8 cellular contexts compared by ENCODE assay signal in the genomic region with DNA sequence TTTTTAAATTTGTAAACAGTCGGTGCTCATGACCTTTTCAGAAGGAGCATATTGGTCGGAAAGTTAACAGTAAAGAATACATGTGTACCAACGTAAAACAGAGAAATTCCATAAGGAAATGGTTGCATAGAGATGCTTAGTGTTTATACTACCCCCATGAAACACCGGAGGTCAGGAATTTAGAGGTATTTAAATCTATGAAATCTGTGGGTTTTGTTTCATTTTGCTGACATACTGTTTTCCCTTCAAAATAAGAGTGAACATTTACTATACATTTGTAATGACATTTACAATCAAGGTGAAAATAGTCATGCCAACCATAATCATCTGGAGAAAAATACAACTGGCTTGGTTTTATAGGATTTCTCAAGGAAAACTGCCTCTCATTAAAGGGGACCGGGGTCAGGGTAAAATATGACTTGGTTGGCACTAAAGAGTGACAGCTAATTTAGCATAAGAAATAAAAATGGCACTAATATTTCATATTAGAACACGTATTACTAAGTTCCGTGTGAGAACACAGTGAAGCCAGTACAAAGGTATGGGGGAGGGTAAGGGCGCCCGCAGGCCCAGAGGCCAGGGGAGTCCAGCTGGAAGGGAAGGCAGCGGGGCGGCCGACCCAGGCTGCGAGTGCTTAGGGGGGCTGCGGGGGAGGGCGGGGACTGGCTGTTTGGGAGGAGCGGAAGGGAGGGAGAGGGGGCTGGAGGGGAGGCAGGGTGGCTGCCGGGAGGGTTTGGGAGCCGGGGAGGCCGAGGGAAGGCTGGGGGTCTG. TPM values are rescaled to one million over a fixed set of nuclear protein-coding genes. Genes with fewer than 3 reads are reported as not detected.
DNase-seq lines count a peak whose midpoint lies in the region; ATAC-seq and TF ChIP-seq lines count a peak whose summit lies in the region.

No MANE protein-coding gene starts in this region.

- H3K23ac ChIP-seq in H9 (ENCODE audit: insufficient read length, low read depth, low read length): no peak overlapping the region

- peak overlapping the region; percentile 99; a peak in 6 of 7 replicates for H3K27ac Mint-ChIP-seq in H9

- H2BK12ac ChIP-seq in H9 (ENCODE audit: insufficient read length, low read depth, low read length): no peak overlapping the region

- H3K27me3 Mint-ChIP-seq in H9 (ENCODE audit: low read depth): no peaks in the 10 kb centered on the region; the same call in 1 of the 2 replicates

- no peak overlapping the region for H2BK5ac ChIP-seq in H9 (ENCODE audit: insufficient read length, low read length)

- no peak overlapping the region for H4K8ac ChIP-seq in H9 (replicated peaks; ENCODE audit: insufficient read length, low read depth, low read length)

- no CpG with 5 or more reads among the region's 19 CpGs for WGBS in H9 (ENCODE audit: extremely low coverage, insufficient read length, low lambda C conversion rate)
- WGBS in esophagus muscularis mucosa: 6% methylated on average over 19 of the region's 19 CpGs
- WGBS in aorta, 2 donors: 6 to 8% methylated on average over 19 of the region's 19 CpGs

- H3K9ac ChIP-seq in H9 (ENCODE audit: extremely low read depth, insufficient read length, low read length) (peak overlapping the region; percentile 83), mucosa of stomach (ENCODE audit: low read length) (peak overlapping the region; percentile 84)

- H3K4me1 ChIP-seq in H9 (ENCODE audit: insufficient read depth, low read length) (no peaks in the 10 kb centered on the region; the same call in 1 of the 2 replicates), esophagus muscularis mucosa (peaks cover 48 to 72% (median 62%) of the 10 kb centered on the region in 4 donors), mucosa of stomach (ENCODE audit: control insufficient read depth, insufficient read depth, low read length) (no peaks in the 10 kb centered on the region), aorta (ENCODE audit: control insufficient read depth in 1 of 2, insufficient read depth in 2 of 2, low read length in 2 of 2) (no peaks in the 10 kb centered on the region)

- H3K56ac ChIP-seq in H9 (ENCODE audit: insufficient read length, low read depth, low read length): no peak overlapping the region

- H2AK5ac ChIP-seq in H9 (ENCODE audit: insufficient read length, low read length): no peak overlapping the region

- H3K9me3 ChIP-seq in H9 (ENCODE audit: control insufficient read depth, low read depth, low read length) (no peaks in the 10 kb centered on the region), esophagus muscularis mucosa (no peaks in the 10 kb centered on the region), mucosa of stomach (ENCODE audit: control insufficient read depth, low read length) (no peaks in the 10 kb centered on the region), aorta (ENCODE audit: control insufficient read depth, low read length) (no peaks in the 10 kb centered on the region)

- intact Hi-C loops in esophagus muscularis mucosa (cut with DNase I): loop anchor here (5.0 kb wide), 2 partner anchors 188 to 203 kb away; no protein-coding TSS in a partner anchor
- intact Hi-C loops in aorta (cut with DNase I): loop anchor here (1.0 to 5.0 kb wide), 5 partner anchors 119 to 208 kb away; partner anchors contain the start of genes CLASP1 (in 2 of the 2) and NIFK (in 1 of the 2)

- no peak overlapping the region for H3K18ac ChIP-seq in H9 (ENCODE audit: insufficient read length, low read depth, low read length)

- no peaks in the 10 kb centered on the region for H3K27me3 ChIP-seq in H9 (ENCODE audit: insufficient read depth, low read length)
- H3K27me3 ChIP-seq in esophagus muscularis mucosa: no peaks in the 10 kb centered on the region
- no peaks in the 10 kb centered on the region for H3K27me3 ChIP-seq in mucosa of stomach (ENCODE audit: control insufficient read depth, insufficient read depth, low read length)
- peaks cover 0 to 2% of the 10 kb centered on the region in 2 donors for H3K27me3 ChIP-seq in aorta (ENCODE audit: control insufficient read depth in 1 of 2, insufficient read depth in 2 of 2, low read length in 1 of 2)

- peaks cover 3% of the 10 kb centered on the region for H3K23me2 ChIP-seq in H9 (ENCODE audit: insufficient read length, low read depth, low read length, poor library complexity, severe bottlenecking)

- H2BK120ac ChIP-seq in H9 (ENCODE audit: low read depth, low read length, poor library complexity, severe bottlenecking): no peak overlapping the region

- no peak overlapping the region for H2BK15ac ChIP-seq in H9 (ENCODE audit: low read depth, low read length)

- no peak for TF ChIP-seq EP300 in esophagus muscularis mucosa (IDR thresholded peaks at IDR 0.05)

- H3K4me3 ChIP-seq in WI38 (ENCODE audit: low read depth, low read length) (peak overlapping the region; percentile 81), esophagus muscularis mucosa (peak overlapping the region; percentile 69 to 86 (median 79)), mucosa of stomach (ENCODE audit: low read length) (peak overlapping the region; percentile 0), aorta (ENCODE audit: low read length in 2 of 2) (peak overlapping the region; percentile 59 to 72)

- ATAC-seq in aorta (ENCODE audit: low FRiP score): peak; percentile 58

- DNase-seq in NOMO-1 treated with DMSO at 0.1 percent for 48 hours (lab: John Stamatoyannopoulos, UW; ENCODE audit: unreplicated experiment): peak; percentile 10
- no peak for DNase-seq in NOMO-1 treated with dmso at 0.1 percent for 144 hours (lab: John Stamatoyannopoulos, UW; ENCODE audit: unreplicated experiment)
- DNase-seq in H9: peak; percentile 86
- DNase-seq in NCI-H1048 (lab: John Stamatoyannopoulos, UW): peak; percentile 35
- DNase-seq in esophagus muscularis mucosa (ENCODE audit: extremely low spot score): peak; percentile 92
- DNase-seq in aorta: peak; percentile 73 to 88

- H3T11ph ChIP-seq in H9 (ENCODE audit: low read length): no peak overlapping the region

- peaks cover 5% of the 10 kb centered on the region; the same call in 1 of the 2 replicates for H3K79me2 ChIP-seq in H9 (ENCODE audit: insufficient read depth, low read length)

- H3K27ac ChIP-seq in H9 (ENCODE audit: insufficient read length, low read depth, low read length) (peak overlapping the region; percentile 98), esophagus muscularis mucosa (replicated peaks in 1 of 4) (peak overlapping the region; percentile 91 to 95 (median 94)), aorta (ENCODE audit: low read depth in 1 of 2, low read length in 2 of 2) (peak overlapping the region in 1 of 2 donors; percentile 60)

- no peak overlapping the region for H3K4ac ChIP-seq in H9 (ENCODE audit: low read depth, low read length)

- peaks cover 7% of the 10 kb centered on the region for H3K79me1 ChIP-seq in H9 (ENCODE audit: insufficient read depth, low read depth, low read length, poor library complexity, severe bottlenecking)

- H3K4me3 Mint-ChIP-seq in H9: peak overlapping the region; percentile 84 to 90

- H4K5ac ChIP-seq in H9 (ENCODE audit: insufficient read length, low read depth, low read length): no peak overlapping the region

- H3K36me3 Mint-ChIP-seq in H9 (ENCODE audit: insufficient read depth in 1 of 3, low read depth in 3 of 3): peaks cover 0 to 27% (median 26%) of the 10 kb centered on the region in 3 experiments; a peak in 5 of 7 replicates

- H3K36me3 ChIP-seq in esophagus muscularis mucosa (peaks cover 0 to 14% (median 10%) of the 10 kb centered on the region in 4 donors), mucosa of stomach (ENCODE audit: control insufficient read depth, insufficient read depth, low read length) (no peaks in the 10 kb centered on the region), aorta (ENCODE audit: control insufficient read depth in 1 of 2, insufficient read depth in 2 of 2, low read length in 1 of 2) (peaks cover 0 to 4% of the 10 kb centered on the region in 2 donors)

- no peak overlapping the region for H2AFZ ChIP-seq in H9 (ENCODE audit: low read length)

- peak overlapping the region; percentile 64; the same call in 1 of the 2 replicates for H3K14ac ChIP-seq in H9 (ENCODE audit: insufficient read depth, low read length)

- peaks cover 38 to 54% of the 10 kb centered on the region in 2 experiments for H3K4me1 Mint-ChIP-seq in H9

- TF ChIP-seq POLR2A in esophagus muscularis mucosa (IDR thresholded peaks at IDR 0.05; ENCODE audit: low read depth): no peak

- no peaks in the 10 kb centered on the region; a peak in 1 of 5 replicates for H3K9me3 Mint-ChIP-seq in H9

- H3K4me2 ChIP-seq in H9 (ENCODE audit: insufficient read depth, insufficient read length, low read length): peak overlapping the region; percentile 77

- no peak for TF ChIP-seq CTCF in H9 (conservative IDR thresholded peaks at IDR 0.05)
- no peak for TF ChIP-seq CTCF in WI38 (IDR thresholded peaks at IDR 0.05; ENCODE audit: low read depth, low read length)
- TF ChIP-seq CTCF in esophagus muscularis mucosa (IDR thresholded peaks at IDR 0.05): no peak

- no peak overlapping the region for H4K91ac ChIP-seq in H9 (ENCODE audit: insufficient read length, low read depth, low read length)

- H4K20me1 ChIP-seq in H9 (ENCODE audit: control insufficient read depth, insufficient read depth, insufficient read length): no peaks in the 10 kb centered on the region

- no peak overlapping the region for H2BK20ac ChIP-seq in H9 (ENCODE audit: low read depth, low read length, poor library complexity, severe bottlenecking)

RNA-seq across cellular contexts. Expression of gene RNU4ATAC, which starts 1.1 kb away (rescaled TPM):
- total RNA-seq in H9 (2021) (not detected in 2 replicates), esophagus muscularis mucosa (not detected), aorta (not detected)
- not detected for polyA plus RNA-seq in aorta

Comparison
In these comparisons a context has a peak if more than half of its experiments do, and no peak if none do; other contexts are left out.
1. H3K4me3 ChIP-seq: peak in every context shown above with its lines; median percentile 81 in WI38; 79 in esophagus muscularis mucosa; 66 in aorta; 0 in mucosa of stomach.